In genomic region chr2:208253518-208254117, GRCh38 we compare ENCODE assay signal across 8 cellular contexts. TPM values are rescaled to one million over a fixed set of nuclear protein-coding genes. Genes with fewer than 3 reads are reported as not detected.
A peak's percentile ranks its signal among the peaks of the same experiment; 100 is the strongest.
DNase-seq lines count a peak whose midpoint lies in the region; ATAC-seq and TF ChIP-seq lines count a peak whose summit lies in the region.

No MANE protein-coding gene starts in this region.

- TF ChIP-seq POLR2A in NB4 (IDR thresholded peaks at IDR 0.05; ENCODE audit: extremely low read depth, insufficient read length) = no peak

- H3K36me3 Mint-ChIP-seq in CD4-positive, alpha-beta T cell (ENCODE audit: low read depth) = peaks cover 55% of the 10 kb centered on the region

- peaks cover 25% of the 10 kb centered on the region for H3K4me1 Mint-ChIP-seq in CD4-positive, alpha-beta T cell (ENCODE audit: low read depth)

- intact Hi-C loops in CD4-positive, alpha-beta T cell (cut with DNase I, micrococcal nuclease) = loop anchor here (1.0 to 10.0 kb wide), 8 partner anchors 13 to 1751 kb away; partner anchors contain the start of genes CCNYL1 (in 1 of the 2), KLF7 (in 1 of the 2), METTL21A (in 1 of the 2) and PIKFYVE (in 1 of the 2)

- H3K4me3 ChIP-seq in NB4 (ENCODE audit: low read depth, low read length) (peak overlapping the region; percentile 96), endocrine pancreas (ENCODE audit: control insufficient read depth, insufficient read depth, low read length) (peak overlapping the region; percentile 22), neuron (ENCODE audit: low read length) (peak overlapping the region; percentile 76)

- no peaks in the 10 kb centered on the region for H3K27me3 Mint-ChIP-seq in CD4-positive, alpha-beta T cell

- H3K9me3 ChIP-seq in CD4-positive, alpha-beta T cell (ENCODE audit: control insufficient read depth, low read length) = no peaks in the 10 kb centered on the region
- H3K9me3 ChIP-seq in endocrine pancreas (ENCODE audit: control insufficient read depth, low read length) (no peaks in the 10 kb centered on the region), neuron (ENCODE audit: low read length) (no peaks in the 10 kb centered on the region)

- no peak for DNase-seq in CD4-positive, alpha-beta T cell
- DNase-seq in NB4 (ENCODE audit: low read depth) (no peak), T1000 (lab: John Stamatoyannopoulos, UW) (no peak), ureter (ENCODE audit: low spot score) (no peak)

- peak overlapping the region; percentile 74 for H3K27ac Mint-ChIP-seq in CD4-positive, alpha-beta T cell

- H3K27ac ChIP-seq in CD4-positive, alpha-beta T cell (ENCODE audit: low read depth, low read length) = no peak overlapping the region

- H3K36me3 ChIP-seq in endocrine pancreas (ENCODE audit: control insufficient read depth, insufficient read depth, low read length) (no peaks in the 10 kb centered on the region), neuron (ENCODE audit: insufficient read depth, low read length) (peaks cover 54% of the 10 kb centered on the region)

- peak; percentile 1 for ATAC-seq in CD4-positive, alpha-beta T cell (ENCODE audit: poor library complexity)
- ATAC-seq in GM21737 (IDR thresholded peaks at IDR 0.05; ENCODE audit: unreplicated experiment) = no peak
- no peak for ATAC-seq in GM21786 (IDR thresholded peaks at IDR 0.05; ENCODE audit: unreplicated experiment)

- H3K9ac ChIP-seq in endocrine pancreas (ENCODE audit: control insufficient read depth, insufficient read depth, low read length) = no peak overlapping the region

- H3K4me1 ChIP-seq in endocrine pancreas (ENCODE audit: control insufficient read depth, insufficient read depth, low read length) (peaks cover 20% of the 10 kb centered on the region), neuron (ENCODE audit: insufficient read depth, low read length) (peaks cover 58% of the 10 kb centered on the region)

- peak overlapping the region; percentile 100 for H3K4me3 Mint-ChIP-seq in CD4-positive, alpha-beta T cell

- no peak for TF ChIP-seq CTCF in CD4-positive, alpha-beta T cell (IDR thresholded peaks at IDR 0.05)
- TF ChIP-seq CTCF in NB4 (IDR thresholded peaks at IDR 0.05; ENCODE audit: low read depth, low read length) = no peak

- POLR2A ChIA-PET in CD4-positive, alpha-beta T cell (lab: Charles Lee) = interaction anchor here (0.7 to 3.9 kb wide), 4 partner anchors 13 to 94 kb away, joined by 3 to 51 read pairs (median 4); partner anchors contain the start of gene PIKFYVE

- CTCF ChIA-PET in CD4-positive, alpha-beta T cell (lab: Charles Lee) = interaction anchor here (1.6 to 5.6 kb wide), 2 partner anchors 15 to 1919 kb away, joined by 4 to 57 read pairs; partner anchors contain the start of gene PIKFYVE

- no peaks in the 10 kb centered on the region for H3K27me3 ChIP-seq in CD4-positive, alpha-beta T cell (ENCODE audit: control insufficient read depth, insufficient read depth, low read length)
- H3K27me3 ChIP-seq in endocrine pancreas (ENCODE audit: control insufficient read depth, insufficient read depth, low read length) (no peaks in the 10 kb centered on the region), neuron (ENCODE audit: insufficient read depth, low read length) (no peaks in the 10 kb centered on the region)

- H2AFZ ChIP-seq in neuron (ENCODE audit: low read depth, low read length) = no peak overlapping the region

- no peaks in the 10 kb centered on the region for H3K9me3 Mint-ChIP-seq in CD4-positive, alpha-beta T cell

RNA-seq across cellular contexts. Expression of gene IDH1, which starts 1.3 kb away (rescaled TPM):
- 1 to 10 TPM; 3.0 to 3.4 TPM for total RNA-seq in CD4-positive, alpha-beta T cell
- total RNA-seq in ureter = 488 TPM

RNA-seq across cellular contexts. Expression of gene PIKFYVE, which starts 12.4 kb away (rescaled TPM):
- total RNA-seq in CD4-positive, alpha-beta T cell = 10 to 100 TPM; 29.3 to 29.9 TPM
- 34.4 TPM for total RNA-seq in ureter

Comparison
In these comparisons a context has a peak if more than half of its experiments do, and no peak if none do; other contexts are left out.
1. H3K4me3 ChIP-seq: peak in every context shown above with its lines; median percentile 96 in NB4; 76 in neuron; 22 in endocrine pancreas.
2. RNA of gene IDH1, which starts 1.3 kb away (total RNA-seq): 488 TPM in ureter (single experiment); 3.0 to 3.4 TPM in CD4-positive, alpha-beta T cell; every median in the first group is over 100 times any median in the second.